11 cellular contexts compared by ENCODE assay signal in genomic region chr13:41780736-41781708, GRCh38.
DNase-seq lines count a peak whose midpoint lies in the region; ATAC-seq and TF ChIP-seq lines count a peak whose summit lies in the region.
"Had no signal": no experiment of that assay in that cellular context is flagged by ENCODE, and none has a peak within 500 bp of the region (broad histone marks: within the 10 kb centered on the region; RNA-seq: fewer than 3 reads in every experiment).

No MANE protein-coding gene starts in this region.

- H3F3A ChIP-seq in SK-N-SH (replicated peaks; ENCODE audit: insufficient read depth): peaks cover 4% of the 10 kb centered on the region

- H3K27ac ChIP-seq in SK-N-SH (ENCODE audit: low read depth in 2 of 2, low read length in 1 of 2): peak overlapping the region; percentile 35 to 62; a peak in 3 of 4 replicates
- no peak overlapping the region for H3K27ac ChIP-seq in psoas muscle

- ATAC-seq in psoas muscle (peak; percentile 56 to 79 (median 69)), GM19324 (IDR thresholded peaks at IDR 0.05; ENCODE audit: low FRiP score, unreplicated experiment) (no peak), HG02840 (IDR thresholded peaks at IDR 0.05; ENCODE audit: low FRiP score, unreplicated experiment) (no peak), HG03045 (IDR thresholded peaks at IDR 0.05; ENCODE audit: unreplicated experiment) (no peak)
- ATAC-seq: stimulated activated naive B cell treated with anti-CD40 and anti-IgM and Interleukin-4, amounts not matched to agents 10 μg/mL and 1 μg/mL and 100 μg/mL, for 72 hours had no signal

- peak overlapping the region; percentile 40 for H3K4me2 ChIP-seq in SK-N-SH

- no peak overlapping the region; the same call in 1 of the 2 replicates for H2AFZ ChIP-seq in SK-N-SH (ENCODE audit: low read depth)

- TF ChIP-seq CTCF in SK-N-SH (IDR thresholded peaks at IDR 0.05) (no peak), fibroblast of the aortic adventitia (IDR thresholded peaks at IDR 0.05; ENCODE audit: insufficient read depth, low read length) (no peak), psoas muscle (IDR thresholded peaks at IDR 0.05) (no peak)

- H3K4me3 ChIP-seq in SK-N-SH (ENCODE audit: low read depth in 2 of 2, low read length in 1 of 2) (no peak overlapping the region), fibroblast of the aortic adventitia (ENCODE audit: low read depth, low read length) (no peak overlapping the region), psoas muscle (no peak overlapping the region)

- no peak for TF ChIP-seq RAD21 in SK-N-SH (IDR thresholded peaks at IDR 0.05; ENCODE audit: low read length)

- H3K27me3 ChIP-seq in SK-N-SH (ENCODE audit: insufficient read depth): no peaks in the 10 kb centered on the region
- no peaks in the 10 kb centered on the region for H3K27me3 ChIP-seq in psoas muscle (ENCODE audit: insufficient read depth in 3 of 3, low read length in 2 of 3)

- peaks cover 3% of the 10 kb centered on the region; the same call in 1 of the 2 replicates for H3K9me2 ChIP-seq in SK-N-SH

- H3K36me3 ChIP-seq in SK-N-SH (replicated peaks in 1 of 2; ENCODE audit: control insufficient read depth in 1 of 2, insufficient read depth in 2 of 2, low read length in 1 of 2) (peaks cover 2 to 3% of the 10 kb centered on the region in 2 experiments), psoas muscle (ENCODE audit: insufficient read depth in 1 of 2, low read depth in 1 of 2) (peaks cover 4 to 20% of the 10 kb centered on the region in 2 donors)

- no peaks in the 10 kb centered on the region for H4K20me1 ChIP-seq in SK-N-SH (ENCODE audit: insufficient read depth)

- H3K4me1 ChIP-seq in SK-N-SH (ENCODE audit: control insufficient read depth in 1 of 2, insufficient read depth in 2 of 2, low read depth in 1 of 2, low read length in 1 of 2) (peaks cover 0 to 9% of the 10 kb centered on the region in 2 experiments; a peak in 1 of 4 replicates), psoas muscle (peaks cover 9% of the 10 kb centered on the region)

- no peaks in the 10 kb centered on the region for H3K79me2 ChIP-seq in SK-N-SH (ENCODE audit: insufficient read depth)

- no peak for TF ChIP-seq EP300 in SK-N-SH (IDR thresholded peaks at IDR 0.05; ENCODE audit: borderline replicate concordance in 1 of 2, low read depth in 1 of 2, low read length in 1 of 2)

- intact Hi-C loops in psoas muscle (cut with DNase I): no loop called here

- peak; percentile 79 for DNase-seq in GM03348 (ENCODE audit: low spot score)
- DNase-seq in SK-N-SH: no peak
- DNase-seq in fibroblast of the aortic adventitia (ENCODE audit: low read depth): peak; percentile 83
- no peak for DNase-seq in psoas muscle
- no peak for DNase-seq in DMS53 treated with DMSO at 0.1 percent for 48 hours (lab: John Stamatoyannopoulos, UW; ENCODE audit: unreplicated experiment)
- DNase-seq: glutamatergic neuron; NCI-H510A treated with DMSO at 0.1 percent for 48 hours; stimulated activated naive B cell treated with anti-CD40 and anti-IgM and Interleukin-4, amounts not matched to agents 10 μg/mL and 1 μg/mL and 100 μg/mL, for 72 hours had no signal

- H3K9me3 ChIP-seq in SK-N-SH (no peaks in the 10 kb centered on the region), psoas muscle (no peaks in the 10 kb centered on the region)

- CTCF ChIA-PET in SK-N-SH (lab: Yijun Ruan, JAX): no interaction called here

- POLR2A ChIA-PET in SK-N-SH (lab: Yijun Ruan, JAX): no interaction called here

- 71% methylated on average over 5 of the region's 5 CpGs for WGBS in SK-N-SH (ENCODE audit: low lambda C conversion rate)
- WGBS in psoas muscle, 3 donors: 49 to 62% (median 54%) methylated on average over 5 of the region's 5 CpGs

- H3K9ac ChIP-seq in SK-N-SH: no peak overlapping the region

TF ChIP-seq in SK-N-SH, 30 proteins besides CTCF, POLR2A, EP300 and RAD21:
- TF ChIP-seq POLR2AphosphoS5 (IDR thresholded peaks at IDR 0.05; ENCODE audit: low read depth, low read length) (no peak), EZH2phosphoT487 (IDR thresholded peaks at IDR 0.05; ENCODE audit: borderline replicate concordance, low read depth) (no peak), MEF2A (IDR thresholded peaks at IDR 0.05; ENCODE audit: borderline replicate concordance, low read depth) (no peak), CHD2 (IDR thresholded peaks at IDR 0.05; ENCODE audit: low read length, partially characterized antibody) (no peak), TEAD4 (IDR thresholded peaks at IDR 0.05; ENCODE audit: borderline replicate concordance, insufficient read depth) (no peak), NFIC (IDR thresholded peaks at IDR 0.05; ENCODE audit: borderline replicate concordance) (peak; percentile 28; the same call in 1 of the 2 replicates), GATA2 (CRISPR knock-in tag; IDR thresholded peaks at IDR 0.05) (no peak), ELF1 (IDR thresholded peaks at IDR 0.05) (peak; percentile 50; the same call in 1 of the 2 replicates), NRF1 (IDR thresholded peaks at IDR 0.05; ENCODE audit: low read depth, low read length) (no peak), JUND (IDR thresholded peaks at IDR 0.05) (no peak)
- TF ChIP-seq, protein P1, sequence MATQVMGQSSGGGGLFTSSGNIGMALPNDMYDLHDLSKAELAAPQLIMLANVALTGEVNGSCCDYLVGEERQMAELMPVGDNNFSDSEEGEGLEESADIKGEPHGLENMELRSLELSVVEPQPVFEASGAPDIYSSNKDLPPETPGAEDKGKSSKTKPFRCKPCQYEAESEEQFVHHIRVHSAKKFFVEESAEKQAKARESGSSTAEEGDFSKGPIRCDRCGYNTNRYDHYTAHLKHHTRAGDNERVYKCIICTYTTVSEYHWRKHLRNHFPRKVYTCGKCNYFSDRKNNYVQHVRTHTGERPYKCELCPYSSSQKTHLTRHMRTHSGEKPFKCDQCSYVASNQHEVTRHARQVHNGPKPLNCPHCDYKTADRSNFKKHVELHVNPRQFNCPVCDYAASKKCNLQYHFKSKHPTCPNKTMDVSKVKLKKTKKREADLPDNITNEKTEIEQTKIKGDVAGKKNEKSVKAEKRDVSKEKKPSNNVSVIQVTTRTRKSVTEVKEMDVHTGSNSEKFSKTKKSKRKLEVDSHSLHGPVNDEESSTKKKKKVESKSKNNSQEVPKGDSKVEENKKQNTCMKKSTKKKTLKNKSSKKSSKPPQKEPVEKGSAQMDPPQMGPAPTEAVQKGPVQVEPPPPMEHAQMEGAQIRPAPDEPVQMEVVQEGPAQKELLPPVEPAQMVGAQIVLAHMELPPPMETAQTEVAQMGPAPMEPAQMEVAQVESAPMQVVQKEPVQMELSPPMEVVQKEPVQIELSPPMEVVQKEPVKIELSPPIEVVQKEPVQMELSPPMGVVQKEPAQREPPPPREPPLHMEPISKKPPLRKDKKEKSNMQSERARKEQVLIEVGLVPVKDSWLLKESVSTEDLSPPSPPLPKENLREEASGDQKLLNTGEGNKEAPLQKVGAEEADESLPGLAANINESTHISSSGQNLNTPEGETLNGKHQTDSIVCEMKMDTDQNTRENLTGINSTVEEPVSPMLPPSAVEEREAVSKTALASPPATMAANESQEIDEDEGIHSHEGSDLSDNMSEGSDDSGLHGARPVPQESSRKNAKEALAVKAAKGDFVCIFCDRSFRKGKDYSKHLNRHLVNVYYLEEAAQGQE (IDR thresholded peaks at IDR 0.05; ENCODE audit: low read depth, low read length): no peak

Comparison
In these comparisons a context has a peak if more than half of its experiments do, and no peak if none do; other contexts are left out.
1. DNase-seq: peak in GM03348 (single experiment) and fibroblast of the aortic adventitia (single experiment); none in SK-N-SH (single experiment), psoas muscle (0 of 2) and DMS53 treated with DMSO at 0.1 percent for 48 hours (single experiment).
2. ATAC-seq: peak in psoas muscle (4 of 4); none in GM19324 (single experiment), HG02840 (single experiment) and HG03045 (single experiment).